ENCODE assay signal across 8 cellular contexts in genomic region chr16:18757960-18758660, GRCh38. TPM values are rescaled to one million over a fixed set of nuclear protein-coding genes. Genes with fewer than 3 reads are reported as not detected.
DNase-seq lines count a peak whose midpoint lies in the region; ATAC-seq and TF ChIP-seq lines count a peak whose summit lies in the region.
"Not testable (repeated sequence)": the region's sequence is repeated elsewhere in the genome, so short reads cannot be mapped to it uniquely, and the experiment has no call there.

No MANE protein-coding gene starts in this region.

- H3K9ac ChIP-seq in DND-41 (ENCODE audit: low read depth, low read length) = not testable (repeated sequence)

- BruUV-seq in Panc1 (replicated peaks; lab: Mats Ljungman, UMichigan) = not testable (repeated sequence)

- H3K4me3 ChIP-seq in DND-41 (ENCODE audit: low read depth in 1 of 2, low read length in 2 of 2); Panc1 (ENCODE audit: low read depth in 2 of 2, low read length in 2 of 2): not testable (repeated sequence)

- H2AFZ ChIP-seq in DND-41 (ENCODE audit: low read depth, low read length) = not testable (repeated sequence)

- H3K36me3 Mint-ChIP-seq in activated naive CD4-positive, alpha-beta T cell treated with anti-CD3 and anti-CD28 coated beads, Interleukin-2, amount 10 ng/mL, durations not matched to agents 7 days and 5 days; naive B cell: not testable (repeated sequence)

- H3K9me3 Mint-ChIP-seq in activated naive CD4-positive, alpha-beta T cell treated with anti-CD3 and anti-CD28 coated beads, Interleukin-2, amount 10 ng/mL, durations not matched to agents 7 days and 5 days; naive B cell: not testable (repeated sequence)

- TF ChIP-seq CTCF in DND-41 (IDR thresholded peaks at IDR 0.05; ENCODE audit: borderline replicate concordance, extremely low read depth, low read length, poor library complexity, severe bottlenecking); Panc1 (IDR thresholded peaks at IDR 0.05): not testable (repeated sequence)

- H3K4me3 Mint-ChIP-seq in activated naive CD4-positive, alpha-beta T cell treated with anti-CD3 and anti-CD28 coated beads, Interleukin-2, amount 10 ng/mL, durations not matched to agents 7 days and 5 days; naive B cell: not testable (repeated sequence)

- POLR2A ChIA-PET in Panc1 (lab: Charles Lee) = not testable (repeated sequence)

- H3K27ac Mint-ChIP-seq in activated naive CD4-positive, alpha-beta T cell treated with anti-CD3 and anti-CD28 coated beads, Interleukin-2, amount 10 ng/mL, durations not matched to agents 7 days and 5 days = peak overlapping the region; percentile 49
- H3K27ac Mint-ChIP-seq in naive B cell = not testable (repeated sequence)

- H3K79me2 ChIP-seq in DND-41 (ENCODE audit: insufficient read depth, low read length) = not testable (repeated sequence)

- not testable (repeated sequence) for H3K27me3 Mint-ChIP-seq in activated naive CD4-positive, alpha-beta T cell treated with anti-CD3 and anti-CD28 coated beads, Interleukin-2, amount 10 ng/mL, durations not matched to agents 7 days and 5 days
- H3K27me3 Mint-ChIP-seq in naive B cell = peaks cover 0 to 11% (median 0%) of the 10 kb centered on the region in 3 donors

- DNase-seq in DND-41; Panc1 (ENCODE audit: low read depth, low spot score); naive B cell: not testable (repeated sequence)
- peak; percentile 16 to 28 for DNase-seq in activated CD4-positive, alpha-beta T cell treated with anti-CD3 and anti-CD28 coated beads, Interleukin-2, amount 50 U/mL, for 48 hours
- peak; percentile 34 for DNase-seq in activated naive CD4-positive, alpha-beta T cell treated with anti-CD3 and anti-CD28 coated beads, Interleukin-2, amount 10 ng/mL, durations not matched to agents 7 days and 5 days

- not testable (repeated sequence) for H3K36me3 ChIP-seq in DND-41 (ENCODE audit: insufficient read depth, low read length); Panc1 (ENCODE audit: control insufficient read depth, insufficient read depth, low read length)

- peaks cover 31% of the 10 kb centered on the region for H3K4me1 Mint-ChIP-seq in activated naive CD4-positive, alpha-beta T cell treated with anti-CD3 and anti-CD28 coated beads, Interleukin-2, amount 10 ng/mL, durations not matched to agents 7 days and 5 days
- peaks cover 9 to 29% (median 16%) of the 10 kb centered on the region in 3 donors for H3K4me1 Mint-ChIP-seq in naive B cell

- CTCF ChIA-PET in Panc1 (lab: Charles Lee) = not testable (repeated sequence)
- CTCF ChIA-PET in activated naive CD4-positive, alpha-beta T cell treated with anti-CD3 and anti-CD28 coated beads, Interleukin-2, amount 10 ng/mL, durations not matched to agents 7 days and 5 days (lab: Charles Lee) = interaction anchor here (0.6 kb wide), 1 partner anchor 1196 kb away, joined by 3 read pairs; no protein-coding TSS in a partner anchor

- H3K4me1 ChIP-seq in DND-41 (ENCODE audit: insufficient read depth, low read length); Panc1 (ENCODE audit: control insufficient read depth, insufficient read depth, low read length): not testable (repeated sequence)

- in situ Hi-C loops in Panc1 (cut with HindIII; ENCODE audit: low pct_unique_long_range_greater_than_20kb, low sequenced_read_pairs) = not testable (repeated sequence)

- H3K9me3 ChIP-seq in DND-41 (ENCODE audit: insufficient read depth, low read length, severe bottlenecking); Panc1 (ENCODE audit: control insufficient read depth, insufficient read depth, low read depth, low read length): not testable (repeated sequence)

- ATAC-seq in DND-41 (ENCODE audit: insufficient read depth, low read depth) = peak; percentile 49
- peak; percentile 49 for ATAC-seq in GM19025 (IDR thresholded peaks at IDR 0.05; ENCODE audit: low read depth, unreplicated experiment)
- ATAC-seq in GM21723 (IDR thresholded peaks at IDR 0.05; ENCODE audit: unreplicated experiment) = peak; percentile 53
- ATAC-seq in HG02852 (IDR thresholded peaks at IDR 0.05; ENCODE audit: unreplicated experiment) = peak; percentile 41
- peak; percentile 40; the same call in 1 of the 2 replicates for ATAC-seq in Panc1
- peak; percentile 11 to 16 for ATAC-seq in naive B cell (ENCODE audit: low read depth in 2 of 2)

- H3K27me3 ChIP-seq in DND-41 (ENCODE audit: insufficient read depth, low read length, poor library complexity); Panc1 (ENCODE audit: control insufficient read depth, insufficient read depth, low read length): not testable (repeated sequence)

- not testable (repeated sequence) for H3K4me2 ChIP-seq in DND-41 (ENCODE audit: insufficient read depth, low read length)

- not testable (repeated sequence) for H3K27ac ChIP-seq in DND-41 (ENCODE audit: low read length); Panc1 (ENCODE audit: low read length)

- intact Hi-C loops in Panc1 (cut with micrococcal nuclease; ENCODE audit: unreplicated experiment) = not testable (repeated sequence)

- not testable (repeated sequence) for H4K20me1 ChIP-seq in DND-41 (ENCODE audit: insufficient read depth, low read length)

RNA-seq across cellular contexts. Expression of gene RPS15A, which starts 32.0 kb away (rescaled TPM):
- 1,366 TPM for total RNA-seq in Panc1 (2021; ENCODE audit: unreplicated experiment)
- 1,339 TPM for polyA plus RNA-seq in Panc1 (2012; ENCODE audit: insufficient read length)
- 1,000 to 10,000 TPM; 1,634 to 3,499 (median 2,919) TPM for polyA plus RNA-seq in naive B cell (ENCODE audit: low read depth in 6 of 6)

RNA-seq across cellular contexts. Expression of gene ARL6IP1, which starts 43.2 kb away (rescaled TPM):
- total RNA-seq in Panc1 (2021; ENCODE audit: unreplicated experiment) = 343 TPM
- polyA plus RNA-seq in Panc1 (2012; ENCODE audit: insufficient read length) = 339 TPM
- 100 to 1,000 TPM; 182 to 283 (median 211) TPM for polyA plus RNA-seq in naive B cell (ENCODE audit: low read depth in 6 of 6)
